ENCODE assay signal across 19 cellular contexts in genomic region chr2:150467641-150467963, GRCh38. TPM values are rescaled to one million over a fixed set of nuclear protein-coding genes. Genes with fewer than 3 reads are reported as not detected.
DNase-seq lines count a peak whose midpoint lies in the region; ATAC-seq, FAIRE-seq and TF ChIP-seq lines count a peak whose summit lies in the region.
"Had no signal": no experiment of that assay in that cellular context is flagged by ENCODE, and none has a peak within 500 bp of the region (broad histone marks: within the 10 kb centered on the region; RNA-seq: fewer than 3 reads in every experiment).

No MANE protein-coding gene starts in this region.

- no peak overlapping the region for H4K91ac ChIP-seq in H1 (replicated peaks; ENCODE audit: insufficient read length, low read length)

- no peaks in the 10 kb centered on the region for H3K27me3 ChIP-seq in left ventricle myocardium inferior (ENCODE audit: low read depth)
- no peaks in the 10 kb centered on the region for H3K27me3 ChIP-seq in right cardiac atrium (ENCODE audit: control insufficient read depth, insufficient read depth)
- no peaks in the 10 kb centered on the region for H3K27me3 ChIP-seq in H1 (replicated peaks in 1 of 4; ENCODE audit: control insufficient read depth in 3 of 4, extremely low read depth in 1 of 4, insufficient read depth in 3 of 4, low read length in 3 of 4)
- no peaks in the 10 kb centered on the region for H3K27me3 ChIP-seq in osteoblast (ENCODE audit: insufficient read depth, low read length)
- no peaks in the 10 kb centered on the region for H3K27me3 ChIP-seq in vagina

- H2BK120ac ChIP-seq in H1 (replicated peaks; ENCODE audit: low read depth, low read length): no peak overlapping the region

- CTCF ChIA-PET in H1 (lab: Charles Lee; ENCODE audit: partially characterized antibody): interaction anchor here (0.6 to 1.9 kb wide), 5 partner anchors 8 to 771 kb away, joined by 3 to 7 read pairs (median 4); no protein-coding TSS in a partner anchor

- no peak for FAIRE-seq in H1 (lab: Jason Lieb, UNC)

- H3K27ac ChIP-seq in left ventricle myocardium inferior (replicated peaks) (peak overlapping the region; percentile 23), right cardiac atrium (ENCODE audit: low read length) (no peak overlapping the region), H1 (ENCODE audit: low read depth, low read length) (no peak overlapping the region), osteoblast (ENCODE audit: low read depth, low read length) (peak overlapping the region; percentile 65), vagina (peak overlapping the region; percentile 56)
- H3K27ac ChIP-seq: 22Rv1, C4-2B had no signal

- H3K14ac ChIP-seq in H1 (ENCODE audit: insufficient read length): no peak overlapping the region

- H3K23me2 ChIP-seq in H1 (ENCODE audit: low read depth, low read length): no peaks in the 10 kb centered on the region

- no peak for ATAC-seq in right cardiac atrium
- ATAC-seq: HCT116, left lobe of liver, natural killer cell had no signal

- intact Hi-C loops in left ventricle myocardium inferior (cut with micrococcal nuclease) (no loop called here), right cardiac atrium (cut with DNase I) (no loop called here), vagina (cut with DNase I) (no loop called here)

- no peak overlapping the region for H2BK20ac ChIP-seq in H1 (ENCODE audit: low read length)

- peaks cover 44% of the 10 kb centered on the region for H3K36me3 ChIP-seq in left ventricle myocardium inferior
- H3K36me3 ChIP-seq in H1 (ENCODE audit: control insufficient read depth in 2 of 4, insufficient read depth in 4 of 4, low read length in 3 of 4): peaks cover 0 to 39% (median 32%) of the 10 kb centered on the region in 4 experiments; a peak in 7 of 8 replicates
- peaks cover 45% of the 10 kb centered on the region for H3K36me3 ChIP-seq in osteoblast (ENCODE audit: insufficient read depth, low read length)
- H3K36me3 ChIP-seq in vagina: peaks cover 0 to 18% of the 10 kb centered on the region in 2 donors

- no peak overlapping the region for H4K5ac ChIP-seq in H1 (ENCODE audit: insufficient read length, low read depth, low read length)

- H2AFZ ChIP-seq in H1 (ENCODE audit: low read length) (no peak overlapping the region), osteoblast (ENCODE audit: low read length) (no peak overlapping the region)

- 77% methylated on average over 2 of the region's 2 CpGs for WGBS in right cardiac atrium
- 84% methylated on average over 2 of the region's 2 CpGs; no CpG with 5 or more reads in 1 of the 2 experiments for WGBS in H1 (ENCODE audit: extremely low coverage in 1 of 2, insufficient coverage in 1 of 2, insufficient read length in 1 of 2, insufficient replicate concordance in 2 of 2, low coverage in 1 of 2, low lambda C conversion rate in 2 of 2, missing lambda C conversion rate in 1 of 2), 2 experiments

- TF ChIP-seq RAD21 in H1 (IDR thresholded peaks at IDR 0.05 in 1 of 2, conservative IDR thresholded peaks at IDR 0.05 in 1 of 2; ENCODE audit: low read depth in 2 of 2, low read length in 2 of 2): no peak

- TF ChIP-seq EP300 in H1 (IDR thresholded peaks at IDR 0.05; ENCODE audit: borderline replicate concordance in 1 of 2, low read depth in 2 of 2, low read length in 2 of 2): no peak

- H3K23ac ChIP-seq in H1 (ENCODE audit: insufficient read length): no peak overlapping the region

- H2AK5ac ChIP-seq in H1 (ENCODE audit: low read depth, low read length): no peak overlapping the region

- no peak overlapping the region for H3K4me2 ChIP-seq in H1 (ENCODE audit: insufficient read depth in 1 of 2, low read depth in 2 of 2, low read length in 2 of 2)
- peak overlapping the region; percentile 15 for H3K4me2 ChIP-seq in osteoblast (ENCODE audit: insufficient read depth, low read length)

- H4K8ac ChIP-seq in H1 (ENCODE audit: extremely low read depth, insufficient read depth, low read length): no peak overlapping the region

- no peak overlapping the region for H3K4ac ChIP-seq in H1 (replicated peaks; ENCODE audit: insufficient read length, low read depth, low read length)

- H3K9me3 ChIP-seq in left ventricle myocardium inferior (replicated peaks): no peaks in the 10 kb centered on the region
- H3K9me3 ChIP-seq in right cardiac atrium (ENCODE audit: control insufficient read depth, low read length): no peaks in the 10 kb centered on the region
- H3K9me3 ChIP-seq in H1 (ENCODE audit: insufficient read depth in 2 of 2, low read depth in 1 of 2, low read length in 1 of 2): no peaks in the 10 kb centered on the region
- no peaks in the 10 kb centered on the region for H3K9me3 ChIP-seq in osteoblast (ENCODE audit: low read depth, low read length)
- no peaks in the 10 kb centered on the region for H3K9me3 ChIP-seq in vagina

- H3K4me1 ChIP-seq in left ventricle myocardium inferior (peaks cover 24% of the 10 kb centered on the region), right cardiac atrium (ENCODE audit: control insufficient read depth, insufficient read depth, low read length) (peaks cover 5% of the 10 kb centered on the region), H1 (replicated peaks in 1 of 4; ENCODE audit: control insufficient read depth in 3 of 4, insufficient read depth in 4 of 4, low read length in 3 of 4) (no peaks in the 10 kb centered on the region), osteoblast (ENCODE audit: insufficient read depth, low read length) (peaks cover 65% of the 10 kb centered on the region), vagina (peaks cover 45% of the 10 kb centered on the region)

- H4K20me1 ChIP-seq in H1 (replicated peaks in 1 of 2; ENCODE audit: control insufficient read depth in 1 of 2, insufficient read depth in 2 of 2, low read length in 2 of 2) (peaks cover 3 to 5% of the 10 kb centered on the region in 2 experiments), osteoblast (ENCODE audit: insufficient read depth, low read length) (peaks cover 13% of the 10 kb centered on the region)

- TF ChIP-seq CTCF in left ventricle myocardium inferior (IDR thresholded peaks at IDR 0.05; ENCODE audit: borderline replicate concordance): no peak
- TF ChIP-seq CTCF in H1 (IDR thresholded peaks at IDR 0.05; ENCODE audit: control extremely low read depth in 1 of 3, insufficient read depth in 1 of 3, low read depth in 1 of 3, low read length in 3 of 3): no peak
- TF ChIP-seq CTCF in osteoblast (IDR thresholded peaks at IDR 0.05; ENCODE audit: extremely low read depth, low read depth, low read length): no peak
- TF ChIP-seq CTCF in vagina (IDR thresholded peaks at IDR 0.05): no peak

- H3K79me1 ChIP-seq in H1 (ENCODE audit: low read depth, low read length): no peaks in the 10 kb centered on the region

- H2BK12ac ChIP-seq in H1 (ENCODE audit: low read depth, low read length): no peak overlapping the region

- no peak overlapping the region for H3K18ac ChIP-seq in H1 (ENCODE audit: extremely low read depth, low read length)

- H3K9ac ChIP-seq in H1 (replicated peaks in 1 of 4; ENCODE audit: extremely low read depth in 1 of 4, low read depth in 3 of 4, low read length in 3 of 4): no peak overlapping the region

- H3K79me2 ChIP-seq in H1 (ENCODE audit: control insufficient read depth in 1 of 2, insufficient read depth in 2 of 2, low read length in 2 of 2) (0 out of 4 replicates have a peak, but pooled peaks cover 0 to 1% of the 10 kb centered on the region in 2 experiments), osteoblast (ENCODE audit: insufficient read depth, low read length) (peaks cover 35% of the 10 kb centered on the region)

- H2BK5ac ChIP-seq in H1 (ENCODE audit: low read depth, low read length): no peak overlapping the region

- no peak overlapping the region for H3K56ac ChIP-seq in H1 (replicated peaks; ENCODE audit: insufficient read length, low read depth, low read length)

- H3K4me3 ChIP-seq in left ventricle myocardium inferior (no peak overlapping the region), right cardiac atrium (ENCODE audit: low read length) (no peak overlapping the region), H1 (ENCODE audit: extremely low read depth in 1 of 4, insufficient read depth in 2 of 4, low read depth in 3 of 4, low read length in 4 of 4) (no peak overlapping the region), osteoblast (ENCODE audit: insufficient read depth, low read length) (no peak overlapping the region), vagina (no peak overlapping the region)

- no peak for DNase-seq in left ventricle myocardium inferior
- DNase-seq in right cardiac atrium: no peak
- no peak for DNase-seq in H1 (ENCODE audit: low read depth in 1 of 2, low spot score in 2 of 2)
- no peak for DNase-seq in osteoblast (ENCODE audit: insufficient read length, low spot score, missing footprints)
- no peak for DNase-seq in vagina (ENCODE audit: extremely low spot score in 2 of 2)
- DNase-seq in NCI-H146 treated with DMSO at 0.1 percent for 48 hours (lab: John Stamatoyannopoulos, UW; ENCODE audit: unreplicated experiment): no peak
- DNase-seq in NCI-H2171 treated with DMSO at 0.1 percent for 48 hours (lab: John Stamatoyannopoulos, UW): no peak
- DNase-seq in activated T-cell treated with anti-CD3 and anti-CD28 coated beads for 4 hours: no peak
- DNase-seq: aorta; DND-41; KG1; natural killer cell; NCI-H1417 treated with DMSO at 0.1 percent for 48 hours; NCI-H524 treated with DMSO at 0.1 percent for 48 hours; stimulated activated naive CD4-positive, alpha-beta T cell treated with Interleukin-2 at 50 U/mL for 16 hours had no signal

- TF ChIP-seq POLR2A in H1 (IDR thresholded peaks at IDR 0.05; ENCODE audit: control extremely low read depth in 1 of 2, low read depth in 2 of 2, low read length in 2 of 2) (peak in 1 of 2 experiments; percentile 40; a peak in 2 of 3 replicates), vagina (IDR thresholded peaks at IDR 0.05) (no peak)

- H2BK15ac ChIP-seq in H1 (ENCODE audit: low read length): no peak overlapping the region

- POLR2A ChIA-PET in H1 (lab: Charles Lee; ENCODE audit: partially characterized antibody): interaction anchor here (0.7 to 2.7 kb wide), 2 partner anchors 10 to 11 kb away, joined by 3 to 13 read pairs; no protein-coding TSS in a partner anchor

TF ChIP-seq in H1, 55 proteins besides CTCF, POLR2A, EP300 and RAD21:
- TF ChIP-seq SP4 (IDR thresholded peaks at IDR 0.05; ENCODE audit: low read length): no peak
- TF ChIP-seq POLR2AphosphoS5 (IDR thresholded peaks at IDR 0.05; ENCODE audit: low read depth, low read length): peak; percentile 73

RNA-seq across cellular contexts. Expression of gene RND3, which starts 19.9 kb away (rescaled TPM):
- total RNA-seq in left ventricle myocardium inferior (26.9 TPM), right cardiac atrium (10 to 100 TPM in 3 of 4 donors, 1 to 10 TPM in 1; 9.1 to 32.7 (median 16.1) TPM), osteoblast (241 and 298 TPM in 2 replicates), vagina (62.1 TPM)
- polyA plus RNA-seq in right cardiac atrium (16.4 TPM), H1 (2011; rRNA removed) (7.4 and 12.2 TPM in 2 replicates)
- 25.6 and 26.7 TPM in 2 replicates for total RNA-seq in H1 (2021; fragmentation: NEBNext Ultra II Directional; extraction: Animal tissue kit (Norgen Biotek cat#: 25700))
- 12.8 TPM for polyA plus RNA-seq in H1 (2011; cell fraction: cytosol; rRNA removed)
- polyA plus RNA-seq in H1 (2011; cell fraction: nucleus; rRNA removed): 14.3 TPM
- 30.8 to 52.5 TPM (median 35.1 TPM) in 4 replicates for polyA plus RNA-seq in H1 (2012, experiment 1 of 2)
- polyA plus RNA-seq in H1 (2012, experiment 2 of 2): 2.5 TPM
- polyA plus RNA-seq in H1 (2013, experiment 1 of 2): 54.4 TPM
- 54.7 TPM for polyA plus RNA-seq in H1 (2013, experiment 2 of 2)
- polyA minus RNA-seq in H1 (2011; rRNA and poly(A)+ RNA removed): 53.0 and 84.6 TPM in 2 replicates
- 18.1 TPM for polyA minus RNA-seq in H1 (2011; cell fraction: cytosol; rRNA and poly(A)+ RNA removed)
- polyA minus RNA-seq in H1 (2011; cell fraction: nucleus; rRNA and poly(A)+ RNA removed): 36.6 TPM
- total RNA-seq: natural killer cell had no signal

Comparison
In these comparisons a context has a peak if more than half of its experiments do, and no peak if none do; other contexts are left out.
1. H3K27ac ChIP-seq: peak in left ventricle myocardium inferior (single experiment), osteoblast (single experiment) and vagina (single experiment); none in right cardiac atrium (single experiment) and H1 (single experiment).